Comparison of ENCODE assay signal across 30 cellular contexts in genomic region chr2:113252047-113252582, GRCh38. TPM values are rescaled to one million over a fixed set of nuclear protein-coding genes. Genes with fewer than 3 reads are reported as not detected.
DNase-seq lines count a peak whose midpoint lies in the region; ATAC-seq and FAIRE-seq lines count a peak whose summit lies in the region.
"Had no signal": no experiment of that assay in that cellular context is flagged by ENCODE, and none has a peak within 500 bp of the region (broad histone marks: within the 10 kb centered on the region; RNA-seq: fewer than 3 reads in every experiment).

No MANE protein-coding gene starts in this region.

- H3K9me3 ChIP-seq in CD4-positive, alpha-beta memory T cell (ENCODE audit: control insufficient read depth in 1 of 2, low read length in 2 of 2) = no peaks in the 10 kb centered on the region
- H3K9me3 ChIP-seq: heart left ventricle, Peyer's patch, SJSA1, spleen, thoracic aorta had no signal

- H3K4me3 Mint-ChIP-seq in activated T-cell treated with anti-CD3 and anti-CD28 coated beads, Interleukin-2, amount 50 U/mL, for 24 hours = no peak overlapping the region
- H3K4me3 Mint-ChIP-seq in activated T-cell treated with anti-CD3 and anti-CD28 coated beads, Interleukin-2, amount 50 U/mL, for 4 hours = no peak overlapping the region
- H3K4me3 Mint-ChIP-seq in CD4-positive, alpha-beta memory T cell = peak overlapping the region in 6 of 8 donors; percentile 13 to 71 (median 65)
- peak overlapping the region; percentile 4 for H3K4me3 Mint-ChIP-seq in activated T-helper 17 cell treated with anti-CD3 and anti-CD28 coated beads, Interleukin-2, amount 50 U/mL, for 72 hours
- H3K4me3 Mint-ChIP-seq in naive thymus-derived CD8-positive, alpha-beta T cell = peak overlapping the region in 8 of 10 donors; percentile 11 to 81 (median 66)
- H3K4me3 Mint-ChIP-seq: naive B cell had no signal

- H3K4me3 ChIP-seq in CD4-positive, alpha-beta memory T cell (ENCODE audit: low read length in 2 of 2) = peak overlapping the region in 1 of 2 donors; percentile 12
- H3K4me3 ChIP-seq: heart left ventricle, Peyer's patch, SJSA1, spleen, thoracic aorta had no signal

- H3K27ac Mint-ChIP-seq in activated T-cell treated with anti-CD3 and anti-CD28 coated beads, Interleukin-2, amount 50 U/mL, for 24 hours = peak overlapping the region; percentile 39
- peak overlapping the region in 6 of 7 donors; percentile 74 to 96 (median 92) for H3K27ac Mint-ChIP-seq in CD4-positive, alpha-beta memory T cell
- peak overlapping the region; percentile 16 for H3K27ac Mint-ChIP-seq in activated T-helper 17 cell treated with anti-CD3 and anti-CD28 coated beads, Interleukin-2, amount 50 U/mL, for 72 hours
- H3K27ac Mint-ChIP-seq in naive thymus-derived CD8-positive, alpha-beta T cell = peak overlapping the region; percentile 74 to 93 (median 88)

- peaks cover 8% of the 10 kb centered on the region for H3K36me3 Mint-ChIP-seq in activated T-cell treated with anti-CD3 and anti-CD28 coated beads, Interleukin-2, amount 50 U/mL, for 24 hours (ENCODE audit: low read depth)
- no peaks in the 10 kb centered on the region for H3K36me3 Mint-ChIP-seq in activated T-cell treated with anti-CD3 and anti-CD28 coated beads, Interleukin-2, amount 50 U/mL, for 4 hours (ENCODE audit: insufficient read depth)
- peaks cover 3 to 6% of the 10 kb centered on the region in 2 donors for H3K36me3 Mint-ChIP-seq in CD4-positive, alpha-beta memory T cell
- H3K36me3 Mint-ChIP-seq in activated T-helper 17 cell treated with anti-CD3 and anti-CD28 coated beads, Interleukin-2, amount 50 U/mL, for 72 hours (ENCODE audit: low read depth) = no peaks in the 10 kb centered on the region
- H3K36me3 Mint-ChIP-seq in naive thymus-derived CD8-positive, alpha-beta T cell = no peaks in the 10 kb centered on the region
- H3K36me3 Mint-ChIP-seq: naive B cell had no signal

- POLR2A ChIA-PET in CD4-positive, alpha-beta memory T cell (lab: Charles Lee; ENCODE audit: partially characterized antibody) = interaction anchor here (1.1 to 1.6 kb wide), 2 partner anchors 17 to 78 kb away, joined by 6 to 10 read pairs; partner anchors contain the start of gene PSD4
- POLR2A ChIA-PET in naive thymus-derived CD8-positive, alpha-beta T cell (lab: Charles Lee) = interaction anchor here (0.9 to 1.6 kb wide), 6 partner anchors 9 to 256 kb away, joined by 3 to 7 read pairs (median 4); no protein-coding TSS in a partner anchor

- H3K9me3 Mint-ChIP-seq in activated T-cell treated with anti-CD3 and anti-CD28 coated beads, Interleukin-2, amount 50 U/mL, for 24 hours = no peaks in the 10 kb centered on the region
- H3K9me3 Mint-ChIP-seq in activated T-cell treated with anti-CD3 and anti-CD28 coated beads, Interleukin-2, amount 50 U/mL, for 4 hours = no peaks in the 10 kb centered on the region
- no peaks in the 10 kb centered on the region for H3K9me3 Mint-ChIP-seq in CD4-positive, alpha-beta memory T cell
- no peaks in the 10 kb centered on the region for H3K9me3 Mint-ChIP-seq in activated T-helper 17 cell treated with anti-CD3 and anti-CD28 coated beads, Interleukin-2, amount 50 U/mL, for 72 hours
- peaks cover 0 to 13% (median 0%) of the 10 kb centered on the region in 9 donors for H3K9me3 Mint-ChIP-seq in naive thymus-derived CD8-positive, alpha-beta T cell

- no peaks in the 10 kb centered on the region for H3K36me3 ChIP-seq in CD4-positive, alpha-beta memory T cell (ENCODE audit: insufficient read depth, low read length)
- H3K36me3 ChIP-seq: heart left ventricle, Peyer's patch, SJSA1, thoracic aorta had no signal

- intact Hi-C loops in CD4-positive, alpha-beta memory T cell (cut with micrococcal nuclease) = loop anchor here (5.0 kb wide), 1 partner anchor 140 kb away; no protein-coding TSS in a partner anchor

- H3K27me3 ChIP-seq in CD4-positive, alpha-beta memory T cell (ENCODE audit: insufficient read depth, low read length) = no peaks in the 10 kb centered on the region
- H3K27me3 ChIP-seq: heart left ventricle, Peyer's patch, SJSA1 had no signal

- DNase-seq in activated T-cell treated with anti-CD3 and anti-CD28 coated beads, Interleukin-2, amount 50 U/mL, for 24 hours = no peak
- DNase-seq in activated T-cell treated with anti-CD3 and anti-CD28 coated beads, Interleukin-2, amount 50 U/mL, for 4 hours = no peak
- no peak for DNase-seq in CD4-positive, alpha-beta memory T cell
- DNase-seq in naive thymus-derived CD8-positive, alpha-beta T cell = no peak
- no peak for DNase-seq in HTR-8/SVneo (ENCODE audit: insufficient read length, low spot score)
- DNase-seq in NCI-H1694 treated with DMSO at 0.1 percent for 48 hours (lab: John Stamatoyannopoulos, UW) = no peak
- DNase-seq: activated CD4-positive, alpha-beta T cell treated with anti-CD3 and anti-CD28 coated beads, Interleukin-2, amount 50 U/mL, for 48 hours; activated naive CD4-positive, alpha-beta T cell treated with anti-CD3 and anti-CD28 coated beads, Interleukin-2, amount 50 U/mL, for 16 hours; activated T-cell treated with anti-CD3 and anti-CD28 coated beads, Interleukin-2, amount 50 U/mL, for 1 hour; C1 segment of cervical spinal cord; DMS 273 treated with DMSO at 0.1 percent for 48 hours; H7; heart left ventricle; Karpas-422; naive B cell; NCI-H1694; NCI-H2171; NCI-H524; NK-92 treated with Interleukin-12 subunit alpha and Interleukin-12 subunit beta, amount 100 ng/mL, for 24 hours; spleen; stimulated activated CD4-positive, alpha-beta T cell treated with anti-CD3 and anti-CD28 coated beads, Interleukin-4, amount 100 ng/mL, for 24 hours had no signal

- H3K4me1 ChIP-seq in CD4-positive, alpha-beta memory T cell (ENCODE audit: insufficient read depth, low read length) = peaks cover 71% of the 10 kb centered on the region

- FAIRE-seq in HTR-8/SVneo (lab: Jason Lieb, UNC) = no peak

- H3K4me1 Mint-ChIP-seq in activated T-cell treated with anti-CD3 and anti-CD28 coated beads, Interleukin-2, amount 50 U/mL, for 24 hours (ENCODE audit: low read depth) = peaks cover 72% of the 10 kb centered on the region
- peaks cover 74% of the 10 kb centered on the region for H3K4me1 Mint-ChIP-seq in activated T-cell treated with anti-CD3 and anti-CD28 coated beads, Interleukin-2, amount 50 U/mL, for 4 hours (ENCODE audit: low read depth)
- H3K4me1 Mint-ChIP-seq in CD4-positive, alpha-beta memory T cell = peaks cover 57 to 85% (median 71%) of the 10 kb centered on the region in 4 donors
- peaks cover 38% of the 10 kb centered on the region for H3K4me1 Mint-ChIP-seq in activated T-helper 17 cell treated with anti-CD3 and anti-CD28 coated beads, Interleukin-2, amount 50 U/mL, for 72 hours
- peaks cover 42 to 79% (median 75%) of the 10 kb centered on the region in 4 donors for H3K4me1 Mint-ChIP-seq in naive thymus-derived CD8-positive, alpha-beta T cell

- no peaks in the 10 kb centered on the region for H3K27me3 Mint-ChIP-seq in activated T-cell treated with anti-CD3 and anti-CD28 coated beads, Interleukin-2, amount 50 U/mL, for 24 hours
- H3K27me3 Mint-ChIP-seq in activated T-cell treated with anti-CD3 and anti-CD28 coated beads, Interleukin-2, amount 50 U/mL, for 4 hours (ENCODE audit: low read depth) = no peaks in the 10 kb centered on the region
- no peaks in the 10 kb centered on the region for H3K27me3 Mint-ChIP-seq in CD4-positive, alpha-beta memory T cell
- H3K27me3 Mint-ChIP-seq in activated T-helper 17 cell treated with anti-CD3 and anti-CD28 coated beads, Interleukin-2, amount 50 U/mL, for 72 hours = no peaks in the 10 kb centered on the region
- H3K27me3 Mint-ChIP-seq in naive thymus-derived CD8-positive, alpha-beta T cell = no peaks in the 10 kb centered on the region

- H3K27ac ChIP-seq in CD4-positive, alpha-beta memory T cell (ENCODE audit: low read depth, low read length) = peak overlapping the region; percentile 33
- H3K27ac ChIP-seq: epithelial cell of prostate, Peyer's patch, SJSA1, thoracic aorta, VCaP had no signal

- ATAC-seq in activated T-cell treated with anti-CD3 and anti-CD28 coated beads, Interleukin-2, amount 50 U/mL, for 4 hours = no peak
- ATAC-seq in activated T-helper 17 cell treated with anti-CD3 and anti-CD28 coated beads, Interleukin-2, amount 50 U/mL, for 72 hours (replicated peaks) = no peak
- no peak for ATAC-seq in naive thymus-derived CD8-positive, alpha-beta T cell
- no peak for ATAC-seq in GM19023 (IDR thresholded peaks at IDR 0.05; ENCODE audit: unreplicated experiment)

- CTCF ChIA-PET in CD4-positive, alpha-beta memory T cell (lab: Charles Lee; ENCODE audit: partially characterized antibody) = interaction anchor here (1.1 to 8.0 kb wide), 9 partner anchors 8 to 138 kb away, joined by 3 to 90 read pairs (median 9); no protein-coding TSS in a partner anchor

RNA-seq across cellular contexts. Expression of gene PAX8, which starts 26.6 kb away (rescaled TPM):
- total RNA-seq in activated T-cell treated with anti-CD3 and anti-CD28 coated beads, Interleukin-2, amount 50 U/mL, for 4 hours = 1 to 10 TPM in 1 of 3 donors, under 1 TPM in 2; 0.73 to 1.1 (median 0.98) TPM
- total RNA-seq in CD4-positive, alpha-beta memory T cell = 1 to 10 TPM; 1.7 to 2.3 TPM
- polyA plus RNA-seq in CD4-positive, alpha-beta memory T cell = under 1 TPM; 0.19 to 0.80 TPM
- total RNA-seq in activated T-helper 17 cell treated with anti-CD3 and anti-CD28 coated beads, Interleukin-2, amount 50 U/mL, for 72 hours = 1 to 10 TPM in 1 of 2 donors, under 1 TPM in 1; 0.86 to 1.6 TPM
- 1 to 10 TPM in 1 of 2 experiments, under 1 TPM in 1; 0.82 to 1.6 TPM for total RNA-seq in naive thymus-derived CD8-positive, alpha-beta T cell
- polyA plus RNA-seq in naive thymus-derived CD8-positive, alpha-beta T cell = under 1 TPM; 0.52 to 0.73 (median 0.68) TPM
- total RNA-seq: cerebellum, H7, osteocyte, SJSA1 had no signal

Comparison
In these comparisons a context has a peak if more than half of its experiments do, and no peak if none do; other contexts are left out.
1. H3K27ac Mint-ChIP-seq: peak in every context shown above with its lines; median percentile 92 in CD4-positive, alpha-beta memory T cell; 88 in naive thymus-derived CD8-positive, alpha-beta T cell; 39 in activated T-cell treated with anti-CD3 and anti-CD28 coated beads, Interleukin-2, amount 50 U/mL, for 24 hours; 16 in activated T-helper 17 cell treated with anti-CD3 and anti-CD28 coated beads, Interleukin-2, amount 50 U/mL, for 72 hours.
2. H3K4me3 Mint-ChIP-seq: peak in CD4-positive, alpha-beta memory T cell (6 of 8), activated T-helper 17 cell treated with anti-CD3 and anti-CD28 coated beads, Interleukin-2, amount 50 U/mL, for 72 hours (single experiment) and naive thymus-derived CD8-positive, alpha-beta T cell (8 of 10); none in activated T-cell treated with anti-CD3 and anti-CD28 coated beads, Interleukin-2, amount 50 U/mL, for 24 hours (single experiment) and activated T-cell treated with anti-CD3 and anti-CD28 coated beads, Interleukin-2, amount 50 U/mL, for 4 hours (single experiment).